Comparison of ENCODE assay signal across 8 cellular contexts in the genomic region with DNA sequence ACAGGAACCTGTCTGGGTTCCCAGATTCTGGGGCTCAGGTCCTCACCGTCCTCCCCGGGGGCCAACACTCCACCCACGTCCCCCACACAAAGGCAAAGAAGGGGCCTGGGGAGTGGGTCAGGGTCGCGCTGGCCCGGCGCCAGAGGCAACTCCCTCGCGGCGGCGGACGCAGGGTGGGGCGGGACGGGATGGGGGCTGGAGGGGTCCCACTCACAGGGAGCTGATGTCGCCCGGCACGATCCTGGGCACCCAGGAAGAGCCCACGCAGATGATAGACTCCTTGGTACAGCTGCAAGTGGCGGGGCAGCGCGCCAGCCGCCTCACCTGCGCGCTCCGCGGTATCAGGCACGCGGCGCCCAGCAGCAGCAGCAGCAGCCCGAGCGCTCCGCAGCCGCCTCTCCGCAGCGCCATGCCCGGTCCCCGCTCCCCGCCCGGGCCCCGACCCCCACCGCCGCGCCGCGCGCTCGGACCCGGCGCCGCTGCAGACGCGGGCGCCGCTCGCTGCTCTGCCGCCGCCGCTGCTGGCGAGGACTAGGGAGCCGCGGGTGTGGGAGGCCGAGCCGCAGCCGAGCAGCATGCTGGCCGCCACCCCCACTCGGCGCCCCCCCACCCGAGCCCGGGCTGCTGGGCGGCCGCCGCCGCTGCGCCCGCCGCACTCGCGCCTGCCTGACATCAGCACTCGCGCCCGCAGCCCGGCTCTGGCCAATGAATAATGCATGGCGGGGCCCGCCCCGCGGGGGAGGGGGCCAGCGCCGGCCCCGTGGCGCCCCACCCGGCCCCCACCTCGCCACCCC. TPM values are rescaled to one million over a fixed set of nuclear protein-coding genes. Genes with fewer than 3 reads are reported as not detected.
A peak's percentile ranks its signal among the peaks of the same experiment; 100 is the strongest.
DNase-seq lines count a peak whose midpoint lies in the region; ATAC-seq and TF ChIP-seq lines count a peak whose summit lies in the region.

A gene with protein sequence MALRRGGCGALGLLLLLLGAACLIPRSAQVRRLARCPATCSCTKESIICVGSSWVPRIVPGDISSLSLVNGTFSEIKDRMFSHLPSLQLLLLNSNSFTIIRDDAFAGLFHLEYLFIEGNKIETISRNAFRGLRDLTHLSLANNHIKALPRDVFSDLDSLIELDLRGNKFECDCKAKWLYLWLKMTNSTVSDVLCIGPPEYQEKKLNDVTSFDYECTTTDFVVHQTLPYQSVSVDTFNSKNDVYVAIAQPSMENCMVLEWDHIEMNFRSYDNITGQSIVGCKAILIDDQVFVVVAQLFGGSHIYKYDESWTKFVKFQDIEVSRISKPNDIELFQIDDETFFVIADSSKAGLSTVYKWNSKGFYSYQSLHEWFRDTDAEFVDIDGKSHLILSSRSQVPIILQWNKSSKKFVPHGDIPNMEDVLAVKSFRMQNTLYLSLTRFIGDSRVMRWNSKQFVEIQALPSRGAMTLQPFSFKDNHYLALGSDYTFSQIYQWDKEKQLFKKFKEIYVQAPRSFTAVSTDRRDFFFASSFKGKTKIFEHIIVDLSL (minus strand): TSS at position 664 of the 794 bp plus-strand sequence. CDS start 253 bp downstream, at position 411.

- H3K27ac ChIP-seq in mucosa of rectum (ENCODE audit: low read depth in 2 of 2, low read length in 2 of 2) (no peak within 1 kb of the TSS), vagina (peak within 1 kb of the TSS; percentile 66)

- peaks cover 35% of the 10 kb centered on the region in 2 donors for H3K27me3 ChIP-seq in mucosa of rectum (ENCODE audit: control insufficient read depth in 2 of 2, insufficient read depth in 2 of 2, low read length in 2 of 2)
- no peaks in the 10 kb centered on the region for H3K27me3 ChIP-seq in vagina

- H3K4me3 ChIP-seq in epithelial cell of esophagus (ENCODE audit: low read length) (no peak within 1 kb of the TSS), mucosa of rectum (ENCODE audit: low read length in 2 of 2) (peak within 1 kb of the TSS; percentile 19 to 48), vagina (peak within 1 kb of the TSS; percentile 47 to 61)

- intact Hi-C loops in vagina (cut with DNase I) = no loop called here

- no peak for TF ChIP-seq POLR2A in vagina (IDR thresholded peaks at IDR 0.05)

- DNase-seq in DMS53 (lab: John Stamatoyannopoulos, UW) (peak; percentile 83), NCI-H1105 treated with DMSO at 0.1 percent for 48 hours (lab: John Stamatoyannopoulos, UW) (peak; percentile 17), epithelial cell of esophagus (ENCODE audit: low read depth) (peak; percentile 16), vagina (ENCODE audit: extremely low spot score in 2 of 2) (no peak), AML-193 (lab: John Stamatoyannopoulos, UW) (no peak), OCI-M2 (lab: John Stamatoyannopoulos, UW; ENCODE audit: unreplicated experiment) (no peak)

- H3K4me1 ChIP-seq in mucosa of rectum (ENCODE audit: control insufficient read depth in 2 of 2, insufficient read depth in 2 of 2, low read length in 2 of 2) = peaks cover 5 to 7% of the 10 kb centered on the region in 2 donors
- H3K4me1 ChIP-seq in vagina = peaks cover 9% of the 10 kb centered on the region

- TF ChIP-seq CTCF in epithelial cell of esophagus (IDR thresholded peaks at IDR 0.05; ENCODE audit: insufficient read depth, low read depth, low read length, missing control alignments) = no peak
- no peak for TF ChIP-seq CTCF in vagina (IDR thresholded peaks at IDR 0.05)

- no peak for ATAC-seq in HG03460 (IDR thresholded peaks at IDR 0.05; ENCODE audit: unreplicated experiment)

- H3K9me3 ChIP-seq in mucosa of rectum (ENCODE audit: control insufficient read depth in 2 of 2, low read length in 2 of 2) = no peaks in the 10 kb centered on the region
- no peaks in the 10 kb centered on the region for H3K9me3 ChIP-seq in vagina

- no peaks in the 10 kb centered on the region for H3K36me3 ChIP-seq in mucosa of rectum (ENCODE audit: control insufficient read depth in 2 of 2, insufficient read depth in 2 of 2, low read length in 2 of 2)
- no peaks in the 10 kb centered on the region for H3K36me3 ChIP-seq in vagina

- H3K9ac ChIP-seq in mucosa of rectum (ENCODE audit: low read depth in 1 of 2, low read length in 2 of 2) = no peak within 1 kb of the TSS

RNA-seq across cellular contexts. Expression of the gene that starts here (rescaled TPM):
- 0.98 TPM for total RNA-seq in vagina

Comparison
In these comparisons a context has a peak if more than half of its experiments do, and no peak if none do; other contexts are left out.
1. DNase-seq: peak in DMS53 (single experiment), NCI-H1105 treated with DMSO at 0.1 percent for 48 hours (single experiment) and epithelial cell of esophagus (single experiment); none in vagina (0 of 2), AML-193 (0 of 2) and OCI-M2 (single experiment).